13 cellular contexts compared by ENCODE assay signal in the genomic region with DNA sequence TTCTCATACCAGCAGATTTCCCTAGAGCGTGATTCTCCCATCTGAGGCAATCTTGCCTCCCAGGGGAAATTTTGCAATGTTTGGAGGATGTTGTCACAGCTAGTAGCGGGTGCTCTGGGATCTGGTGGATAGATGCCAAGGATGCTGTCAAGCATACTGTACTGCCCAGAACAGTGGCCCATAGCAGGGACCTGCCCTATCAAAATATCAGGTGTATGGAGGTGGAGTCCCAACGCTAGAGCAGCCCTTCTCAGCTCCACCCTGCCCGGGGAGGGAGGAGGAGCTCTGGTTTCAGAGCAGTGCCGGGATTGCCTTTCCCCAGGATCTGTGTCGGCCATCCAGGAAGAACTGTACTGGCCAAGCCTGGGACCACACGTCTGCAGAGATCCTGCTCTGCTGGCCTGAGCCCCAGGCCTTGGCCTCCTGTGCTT. TPM values are rescaled to one million over a fixed set of nuclear protein-coding genes. Genes with fewer than 3 reads are reported as not detected.
DNase-seq lines count a peak whose midpoint lies in the region; ATAC-seq and TF ChIP-seq lines count a peak whose summit lies in the region.
"Had no signal": no experiment of that assay in that cellular context is flagged by ENCODE, and none has a peak within 500 bp of the region (broad histone marks: within the 10 kb centered on the region; RNA-seq: fewer than 3 reads in every experiment).

No MANE protein-coding gene starts in this region.

- TF ChIP-seq POLR2A in stomach (IDR thresholded peaks at IDR 0.05): no peak

- H3K27me3 Mint-ChIP-seq in activated T-cell treated with anti-CD3 and anti-CD28 coated beads, Interleukin-2, amount 50 U/mL, for 24 hours: no peaks in the 10 kb centered on the region
- peaks cover under 1% of the 10 kb centered on the region for H3K27me3 Mint-ChIP-seq in activated naive CD8-positive, alpha-beta T cell treated with anti-CD3 and anti-CD28 coated beads, Interleukin-2, amount 50 U/mL, for 24 hours
- H3K27me3 Mint-ChIP-seq: naive thymus-derived CD8-positive, alpha-beta T cell; type B pancreatic cell had no signal

- WGBS in stomach, 5 donors: 36 to 60% (median 47%) methylated on average over 7 of the region's 7 CpGs

- no peak for DNase-seq in activated T-cell treated with anti-CD3 and anti-CD28 coated beads, Interleukin-2, amount 50 U/mL, for 24 hours
- DNase-seq in activated T-cell treated with anti-CD3 and anti-CD28 coated beads, Interleukin-2, amount 50 U/mL, for 1 hour: no peak
- no peak for DNase-seq in activated naive CD8-positive, alpha-beta T cell treated with anti-CD3 and anti-CD28 coated beads, Interleukin-2, amount 50 U/mL, for 24 hours
- DNase-seq in fibroblast of villous mesenchyme (ENCODE audit: low read depth) (peak; percentile 85), stomach (peak; percentile 59), mucosa of gallbladder (ENCODE audit: low spot score) (no peak)
- DNase-seq: ACHN; DMS79; erythroblast; naive thymus-derived CD8-positive, alpha-beta T cell had no signal

- no peak for TF ChIP-seq CTCF in fibroblast of villous mesenchyme (IDR thresholded peaks at IDR 0.05; ENCODE audit: insufficient read depth, low read depth, low read length)
- no peak for TF ChIP-seq CTCF in stomach (IDR thresholded peaks at IDR 0.05)

- no peak for TF ChIP-seq EP300 in stomach (IDR thresholded peaks at IDR 0.05)

- no peaks in the 10 kb centered on the region for H3K27me3 ChIP-seq in stomach

- H3K4me1 ChIP-seq in stomach: peaks cover 4 to 14% (median 5%) of the 10 kb centered on the region in 4 donors

- intact Hi-C loops in stomach (cut with DNase I; ENCODE audit: low total_unique reads): no loop called here

- peak overlapping the region; percentile 44 for H3K27ac Mint-ChIP-seq in activated T-cell treated with anti-CD3 and anti-CD28 coated beads, Interleukin-2, amount 50 U/mL, for 24 hours
- H3K27ac Mint-ChIP-seq in activated naive CD8-positive, alpha-beta T cell treated with anti-CD3 and anti-CD28 coated beads, Interleukin-2, amount 50 U/mL, for 24 hours: peak overlapping the region; percentile 71
- H3K27ac Mint-ChIP-seq: type B pancreatic cell had no signal

- ATAC-seq in activated naive CD8-positive, alpha-beta T cell treated with anti-CD3 and anti-CD28 coated beads, Interleukin-2, amount 50 U/mL, for 24 hours: no peak
- ATAC-seq in HG02938 (IDR thresholded peaks at IDR 0.05; ENCODE audit: unreplicated experiment) (no peak), GM21723 (IDR thresholded peaks at IDR 0.05; ENCODE audit: unreplicated experiment) (no peak)

- no peak overlapping the region for H3K4me3 ChIP-seq in fibroblast of villous mesenchyme (ENCODE audit: low read depth, low read length)
- H3K4me3 ChIP-seq in stomach: no peak overlapping the region

- peaks cover 56 to 78% (median 76%) of the 10 kb centered on the region in 4 donors for H3K36me3 ChIP-seq in stomach

- H3K9me3 ChIP-seq in stomach: no peaks in the 10 kb centered on the region

- no peaks in the 10 kb centered on the region for H3K9me3 Mint-ChIP-seq in activated T-cell treated with anti-CD3 and anti-CD28 coated beads, Interleukin-2, amount 50 U/mL, for 24 hours
- H3K9me3 Mint-ChIP-seq in activated naive CD8-positive, alpha-beta T cell treated with anti-CD3 and anti-CD28 coated beads, Interleukin-2, amount 50 U/mL, for 24 hours: no peaks in the 10 kb centered on the region
- H3K9me3 Mint-ChIP-seq: naive thymus-derived CD8-positive, alpha-beta T cell; type B pancreatic cell had no signal

- peaks cover 73% of the 10 kb centered on the region for H3K36me3 Mint-ChIP-seq in activated T-cell treated with anti-CD3 and anti-CD28 coated beads, Interleukin-2, amount 50 U/mL, for 24 hours (ENCODE audit: low read depth)
- peaks cover 42% of the 10 kb centered on the region for H3K36me3 Mint-ChIP-seq in activated naive CD8-positive, alpha-beta T cell treated with anti-CD3 and anti-CD28 coated beads, Interleukin-2, amount 50 U/mL, for 24 hours (ENCODE audit: low read depth)

- peaks cover 9% of the 10 kb centered on the region for H3K4me1 Mint-ChIP-seq in activated T-cell treated with anti-CD3 and anti-CD28 coated beads, Interleukin-2, amount 50 U/mL, for 24 hours (ENCODE audit: low read depth)
- H3K4me1 Mint-ChIP-seq in activated naive CD8-positive, alpha-beta T cell treated with anti-CD3 and anti-CD28 coated beads, Interleukin-2, amount 50 U/mL, for 24 hours: peaks cover 11% of the 10 kb centered on the region

- H3K4me3 Mint-ChIP-seq in activated T-cell treated with anti-CD3 and anti-CD28 coated beads, Interleukin-2, amount 50 U/mL, for 24 hours: no peak overlapping the region
- no peak overlapping the region for H3K4me3 Mint-ChIP-seq in activated naive CD8-positive, alpha-beta T cell treated with anti-CD3 and anti-CD28 coated beads, Interleukin-2, amount 50 U/mL, for 24 hours
- H3K4me3 Mint-ChIP-seq: naive thymus-derived CD8-positive, alpha-beta T cell; type B pancreatic cell had no signal

- no peak overlapping the region for H3K27ac ChIP-seq in stomach

RNA-seq across cellular contexts. Expression of a gene that starts 10.9 kb away (rescaled TPM):
- total RNA-seq in fibroblast of villous mesenchyme (20.6 and 25.5 TPM in 2 replicates), stomach (100 to 1,000 TPM in 2 of 5 donors, 10 to 100 TPM in 3; 21.7 to 104 (median 66.5) TPM), mucosa of gallbladder (48.2 TPM)
- 100 to 1,000 TPM; 113 to 153 (median 115) TPM for polyA plus RNA-seq in stomach

RNA-seq across cellular contexts. Expression of a gene that starts 27.5 kb away (rescaled TPM):
- total RNA-seq in fibroblast of villous mesenchyme (101 and 107 TPM in 2 replicates), stomach (100 to 1,000 TPM; 270 to 541 (median 289) TPM), mucosa of gallbladder (227 TPM)
- 100 to 1,000 TPM in 1 of 3 donors, 10 to 100 TPM in 2; 77.8 to 130 (median 83.6) TPM for polyA plus RNA-seq in stomach

RNA-seq across cellular contexts. Expression of a gene that starts 36.2 kb away (rescaled TPM):
- total RNA-seq in fibroblast of villous mesenchyme (121 and 136 TPM in 2 replicates), stomach (100 to 1,000 TPM in 3 of 5 donors, 10 to 100 TPM in 2; 65.3 to 381 (median 142) TPM), mucosa of gallbladder (162 TPM)
- polyA plus RNA-seq in stomach: 10 to 100 TPM; 33.5 to 84.2 (median 49.8) TPM

Comparison
In these comparisons a context has a peak if more than half of its experiments do, and no peak if none do; other contexts are left out.
1. DNase-seq: peak in fibroblast of villous mesenchyme (single experiment) and stomach (single experiment); none in activated T-cell treated with anti-CD3 and anti-CD28 coated beads, Interleukin-2, amount 50 U/mL, for 24 hours (single experiment), activated T-cell treated with anti-CD3 and anti-CD28 coated beads, Interleukin-2, amount 50 U/mL, for 1 hour (single experiment), activated naive CD8-positive, alpha-beta T cell treated with anti-CD3 and anti-CD28 coated beads, Interleukin-2, amount 50 U/mL, for 24 hours (single experiment) and mucosa of gallbladder (single experiment).